ENCODE assay signal across 2 cellular contexts in genomic region chr16:14401839-14402115, GRCh38.
TF ChIP-seq lines count a peak whose summit lies in the region.

No MANE protein-coding gene starts in this region.

TF ChIP-seq in A549, 52 proteins besides CTCF, POLR2A, EP300 and RAD21:
- TF ChIP-seq FOXS1 (CRISPR knock-in tag; IDR thresholded peaks at IDR 0.05) = no peak
- no peak for TF ChIP-seq HOXA7 (CRISPR knock-in tag; IDR thresholded peaks at IDR 0.05)

TF ChIP-seq in IMR-90, 13 proteins besides CTCF, POLR2A, EP300 and RAD21:
- no peak for TF ChIP-seq MXI1 (IDR thresholded peaks at IDR 0.05; ENCODE audit: borderline replicate concordance, low read depth, low read length)
- no peak for TF ChIP-seq MAZ (IDR thresholded peaks at IDR 0.05; ENCODE audit: borderline replicate concordance, low read depth, low read length)
- no peak for TF ChIP-seq BHLHE40 (IDR thresholded peaks at IDR 0.05; ENCODE audit: low read depth, low read length)
- TF ChIP-seq FOS (IDR thresholded peaks at IDR 0.05; ENCODE audit: low read depth, low read length) = no peak
- TF ChIP-seq, protein P1, sequence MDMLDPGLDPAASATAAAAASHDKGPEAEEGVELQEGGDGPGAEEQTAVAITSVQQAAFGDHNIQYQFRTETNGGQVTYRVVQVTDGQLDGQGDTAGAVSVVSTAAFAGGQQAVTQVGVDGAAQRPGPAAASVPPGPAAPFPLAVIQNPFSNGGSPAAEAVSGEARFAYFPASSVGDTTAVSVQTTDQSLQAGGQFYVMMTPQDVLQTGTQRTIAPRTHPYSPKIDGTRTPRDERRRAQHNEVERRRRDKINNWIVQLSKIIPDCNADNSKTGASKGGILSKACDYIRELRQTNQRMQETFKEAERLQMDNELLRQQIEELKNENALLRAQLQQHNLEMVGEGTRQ (IDR thresholded peaks at IDR 0.05; ENCODE audit: low read depth, low read length) = no peak
- TF ChIP-seq RCOR1 (IDR thresholded peaks at IDR 0.05; ENCODE audit: insufficient replicate concordance, low read length) = no peak
- TF ChIP-seq CEBPB (IDR thresholded peaks at IDR 0.05; ENCODE audit: low read depth, low read length) = no peak
- no peak for TF ChIP-seq CHD1 (IDR thresholded peaks at IDR 0.05; ENCODE audit: low read depth, low read length)
- no peak for TF ChIP-seq MAFK (IDR thresholded peaks at IDR 0.05; ENCODE audit: low read depth, low read length)
- no peak for TF ChIP-seq ELK1 (IDR thresholded peaks at IDR 0.05; ENCODE audit: borderline replicate concordance, low read depth, low read length)
